Comparison of ENCODE assay signal across 14 cellular contexts in genomic region chr6:3377536-3378397, GRCh38.
DNase-seq lines count a peak whose midpoint lies in the region; ATAC-seq and TF ChIP-seq lines count a peak whose summit lies in the region.
"Had no signal": no experiment of that assay in that cellular context is flagged by ENCODE, and none has a peak within 500 bp of the region (broad histone marks: within the 10 kb centered on the region; RNA-seq: fewer than 3 reads in every experiment).

No MANE protein-coding gene starts in this region.

- DNase-seq in breast epithelium (ENCODE audit: low spot score in 2 of 2): peak; percentile 75 to 86
- no peak for DNase-seq in MCF 10A (ENCODE audit: unreplicated experiment)
- DNase-seq in astrocyte of the hippocampus (ENCODE audit: low read depth, low spot score): peak; percentile 43
- DNase-seq in left lung: no peak
- DNase-seq in globus pallidus (ENCODE audit: low spot score): no peak
- DNase-seq in HuH-7 (ENCODE audit: low spot score): no peak
- DNase-seq in T-cell: no peak
- DNase-seq: DMS79, natural killer cell, NCI-H1105 treated with DMSO at 0.1 percent for 48 hours, NCI-H510A treated with DMSO at 0.1 percent for 48 hours, RPMI8226 had no signal

- no peaks in the 10 kb centered on the region for H3K27me3 Mint-ChIP-seq in MCF 10A (ENCODE audit: insufficient read depth, unreplicated experiment)
- no peaks in the 10 kb centered on the region for H3K27me3 Mint-ChIP-seq in stimulated activated naive CD8-positive, alpha-beta T cell treated with anti-CD3 and anti-CD28 coated beads, Interleukin-15, Interleukin-2, amounts not matched to agents 100 ng/mL and 50 ng/mL, for 24 hours
- H3K27me3 Mint-ChIP-seq in T-cell: peaks cover 0 to 3% of the 10 kb centered on the region in 2 donors

- ATAC-seq in left lung: peak; percentile 75
- ATAC-seq in T-cell (replicated peaks in 1 of 4): no peak

- BruUV-seq in MCF 10A (replicated peaks; lab: Mats Ljungman, UMichigan): no TSS peak

- H3K4me1 ChIP-seq in breast epithelium (peaks cover 0 to 12% of the 10 kb centered on the region in 2 donors), left lung (peaks cover 0 to 8% of the 10 kb centered on the region in 2 donors)

- H3K9me3 ChIP-seq in breast epithelium: no peaks in the 10 kb centered on the region
- no peaks in the 10 kb centered on the region for H3K9me3 ChIP-seq in left lung

- H3K27ac Mint-ChIP-seq in MCF 10A (ENCODE audit: low read depth, unreplicated experiment) (no peak overlapping the region), T-cell (peak overlapping the region in 1 of 2 donors; percentile 28)
- peak overlapping the region; percentile 33 for H3K27ac Mint-ChIP-seq in stimulated activated naive CD8-positive, alpha-beta T cell treated with anti-CD3 and anti-CD28 coated beads, Interleukin-15, Interleukin-2, amounts not matched to agents 100 ng/mL and 50 ng/mL, for 24 hours
- H3K27ac Mint-ChIP-seq: natural killer cell had no signal

- peaks cover 11% of the 10 kb centered on the region for H3K36me3 Mint-ChIP-seq in MCF 10A (ENCODE audit: insufficient read depth, unreplicated experiment)
- H3K36me3 Mint-ChIP-seq in stimulated activated naive CD8-positive, alpha-beta T cell treated with anti-CD3 and anti-CD28 coated beads, Interleukin-15, Interleukin-2, amounts not matched to agents 100 ng/mL and 50 ng/mL, for 24 hours (ENCODE audit: low read depth): no peaks in the 10 kb centered on the region
- H3K36me3 Mint-ChIP-seq in T-cell: no peaks in the 10 kb centered on the region
- H3K36me3 Mint-ChIP-seq: natural killer cell had no signal

- intact Hi-C loops in breast epithelium (cut with DNase I; ENCODE audit: low total_unique reads): no loop called here
- intact Hi-C loops in MCF 10A (cut with micrococcal nuclease): no loop called here
- intact Hi-C loops in left lung (cut with DNase I): no loop called here

- POLR2A ChIA-PET in MCF 10A (lab: Yijun Ruan, JAX) (no interaction called here), T-cell (lab: Charles Lee) (interaction anchor here in 1 of 2 donors (0.5 kb wide), 1 partner anchor 41 kb away, joined by 6 read pairs; no protein-coding TSS in a partner anchor)

- H3K9me3 Mint-ChIP-seq in MCF 10A (ENCODE audit: unreplicated experiment) (no peaks in the 10 kb centered on the region), T-cell (no peaks in the 10 kb centered on the region)
- no peaks in the 10 kb centered on the region for H3K9me3 Mint-ChIP-seq in stimulated activated naive CD8-positive, alpha-beta T cell treated with anti-CD3 and anti-CD28 coated beads, Interleukin-15, Interleukin-2, amounts not matched to agents 100 ng/mL and 50 ng/mL, for 24 hours
- H3K9me3 Mint-ChIP-seq: natural killer cell had no signal

- H3K36me3 ChIP-seq in breast epithelium: no peaks in the 10 kb centered on the region
- no peaks in the 10 kb centered on the region for H3K36me3 ChIP-seq in left lung

- H3K27ac ChIP-seq in breast epithelium (peak overlapping the region; percentile 80 to 88), left lung (peak overlapping the region in 1 of 2 donors; percentile 45)

- H3K27me3 ChIP-seq in breast epithelium (no peaks in the 10 kb centered on the region), left lung (no peaks in the 10 kb centered on the region)

- H3K4me3 ChIP-seq in breast epithelium (no peak overlapping the region), left lung (no peak overlapping the region)
- H3K4me3 ChIP-seq: GM12878 had no signal

- TF ChIP-seq CTCF in breast epithelium (IDR thresholded peaks at IDR 0.05) (no peak), MCF 10A (IDR thresholded peaks at IDR 0.05; ENCODE audit: unreplicated experiment) (no peak), left lung (IDR thresholded peaks at IDR 0.05) (no peak)

- H3K4me1 Mint-ChIP-seq in MCF 10A (ENCODE audit: insufficient read depth, unreplicated experiment) (peaks cover 21% of the 10 kb centered on the region), T-cell (peaks cover 13 to 43% (median 35%) of the 10 kb centered on the region in 3 donors)
- peaks cover 20% of the 10 kb centered on the region for H3K4me1 Mint-ChIP-seq in stimulated activated naive CD8-positive, alpha-beta T cell treated with anti-CD3 and anti-CD28 coated beads, Interleukin-15, Interleukin-2, amounts not matched to agents 100 ng/mL and 50 ng/mL, for 24 hours (ENCODE audit: low read depth)

- no peak for TF ChIP-seq POLR2A in breast epithelium (IDR thresholded peaks at IDR 0.05)

- H3K4me3 Mint-ChIP-seq in MCF 10A (ENCODE audit: unreplicated experiment): no peak overlapping the region
- no peak overlapping the region for H3K4me3 Mint-ChIP-seq in stimulated activated naive CD8-positive, alpha-beta T cell treated with anti-CD3 and anti-CD28 coated beads, Interleukin-15, Interleukin-2, amounts not matched to agents 100 ng/mL and 50 ng/mL, for 24 hours
- peak overlapping the region in 1 of 3 donors; percentile 33 for H3K4me3 Mint-ChIP-seq in T-cell
- H3K4me3 Mint-ChIP-seq: natural killer cell had no signal

- CTCF ChIA-PET in MCF 10A (lab: Yijun Ruan, JAX): no interaction called here
- CTCF ChIA-PET in T-cell (lab: Charles Lee): no interaction called here

Comparison
In these comparisons a context has a peak if more than half of its experiments do, and no peak if none do; other contexts are left out.
1. DNase-seq: peak in breast epithelium (2 of 2) and astrocyte of the hippocampus (single experiment); none in MCF 10A (single experiment), left lung (0 of 2), globus pallidus (single experiment), HuH-7 (single experiment) and T-cell (0 of 34).